ENCODE assay signal across 17 cellular contexts in the genomic region with DNA sequence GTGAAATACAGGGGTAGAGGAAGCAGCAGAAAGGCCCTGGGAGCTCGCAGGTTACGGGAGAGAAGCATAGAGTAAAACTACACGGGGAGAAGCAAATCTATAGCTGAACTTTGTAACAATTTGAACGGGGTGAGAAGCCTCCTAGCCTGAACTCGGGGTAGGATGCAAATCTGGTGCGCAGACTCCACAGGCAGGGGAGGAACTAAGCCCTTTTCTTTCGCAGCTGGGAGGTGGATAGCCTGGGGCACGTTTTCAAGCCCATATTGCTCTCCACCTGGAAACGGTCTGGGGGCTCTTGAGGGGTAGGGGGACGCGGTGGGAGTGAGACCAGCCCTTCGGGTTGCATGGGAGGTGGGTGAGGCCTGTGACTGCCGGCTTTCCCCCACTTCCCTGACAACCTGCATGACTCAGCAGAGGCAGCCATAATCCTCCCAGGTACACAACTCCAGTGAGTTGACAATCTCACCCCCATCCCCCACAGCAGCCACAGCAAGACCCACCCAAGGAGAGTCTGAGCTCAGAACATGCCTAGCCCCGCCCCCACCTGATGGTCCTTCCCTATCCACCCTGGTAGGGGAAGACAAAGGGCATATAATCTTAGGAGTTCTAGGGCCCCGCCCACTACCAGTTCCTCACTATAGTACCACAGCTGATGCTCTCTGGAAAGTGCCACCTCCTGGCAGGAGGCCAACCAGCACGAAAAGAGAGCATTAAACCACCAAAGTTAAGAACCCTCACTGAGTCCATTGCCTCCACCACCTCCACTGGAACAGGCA. TPM values are rescaled to one million over a fixed set of nuclear protein-coding genes. Genes with fewer than 3 reads are reported as not detected.
DNase-seq lines count a peak whose midpoint lies in the region; ATAC-seq and TF ChIP-seq lines count a peak whose summit lies in the region.
"Had no signal": no experiment of that assay in that cellular context is flagged by ENCODE, and none has a peak within 500 bp of the region (broad histone marks: within the 10 kb centered on the region; RNA-seq: fewer than 3 reads in every experiment).

No MANE protein-coding gene starts in this region.

- H3K4me1 ChIP-seq in stomach, result no peaks in the 10 kb centered on the region
- no peaks in the 10 kb centered on the region for H3K4me1 ChIP-seq in CD8-positive, alpha-beta T cell (ENCODE audit: insufficient read depth, low read length)
- H3K4me1 ChIP-seq: lower lobe of right lung had no signal

- H3K27me3 ChIP-seq in stomach, result no peaks in the 10 kb centered on the region
- H3K27me3 ChIP-seq in CD8-positive, alpha-beta T cell (ENCODE audit: insufficient read depth, low read length), result no peaks in the 10 kb centered on the region
- H3K27me3 ChIP-seq: ovary, SJSA1 had no signal

- 43 to 61% (median 48%) methylated on average over 15 to 16 of the region's 16 CpGs for WGBS in stomach, 5 donors

- H3K36me3 ChIP-seq in stomach, result no peaks in the 10 kb centered on the region
- H3K36me3 ChIP-seq in CD8-positive, alpha-beta T cell (ENCODE audit: insufficient read depth, low read length), result no peaks in the 10 kb centered on the region
- H3K36me3 ChIP-seq: lower lobe of right lung, ovary, SJSA1 had no signal

- H3K4me3 Mint-ChIP-seq in glutamatergic neuron (ENCODE audit: unreplicated experiment), result peak overlapping the region; percentile 42
- no peak overlapping the region for H3K4me3 Mint-ChIP-seq in CD8-positive, alpha-beta T cell
- H3K4me3 Mint-ChIP-seq: activated T-helper 17 cell treated with anti-CD3 and anti-CD28 coated beads, Interleukin-2, amount 50 U/mL, for 72 hours; stimulated activated effector memory CD8-positive, alpha-beta T cell treated with anti-CD3 and anti-CD28 coated beads, Interleukin-12 subunit alpha, Interleukin-12 subunit beta, amount 100 ng/mL, for 72 hours had no signal

- H3K9me3 ChIP-seq in stomach, result no peaks in the 10 kb centered on the region
- no peaks in the 10 kb centered on the region for H3K9me3 ChIP-seq in CD8-positive, alpha-beta T cell (ENCODE audit: low read length)
- H3K9me3 ChIP-seq: lower lobe of right lung, ovary, SJSA1 had no signal

- H3K9me3 Mint-ChIP-seq in glutamatergic neuron (ENCODE audit: unreplicated experiment), result peaks cover 3% of the 10 kb centered on the region
- no peaks in the 10 kb centered on the region for H3K9me3 Mint-ChIP-seq in CD8-positive, alpha-beta T cell
- H3K9me3 Mint-ChIP-seq: activated T-helper 17 cell treated with anti-CD3 and anti-CD28 coated beads, Interleukin-2, amount 50 U/mL, for 72 hours; stimulated activated effector memory CD8-positive, alpha-beta T cell treated with anti-CD3 and anti-CD28 coated beads, Interleukin-12 subunit alpha, Interleukin-12 subunit beta, amount 100 ng/mL, for 72 hours had no signal

- H3K36me3 Mint-ChIP-seq in glutamatergic neuron (ENCODE audit: unreplicated experiment), result no peaks in the 10 kb centered on the region
- H3K36me3 Mint-ChIP-seq in CD8-positive, alpha-beta T cell, result no peaks in the 10 kb centered on the region
- H3K36me3 Mint-ChIP-seq: stimulated activated effector memory CD8-positive, alpha-beta T cell treated with anti-CD3 and anti-CD28 coated beads, Interleukin-12 subunit alpha, Interleukin-12 subunit beta, amount 100 ng/mL, for 72 hours had no signal

- peaks cover 2% of the 10 kb centered on the region for H3K27me3 Mint-ChIP-seq in glutamatergic neuron (ENCODE audit: unreplicated experiment)
- H3K27me3 Mint-ChIP-seq in CD8-positive, alpha-beta T cell (ENCODE audit: low read depth), result no peaks in the 10 kb centered on the region

- TF ChIP-seq CTCF in glutamatergic neuron (IDR thresholded peaks at IDR 0.05; ENCODE audit: partially characterized antibody, unreplicated experiment) (no peak), stomach (IDR thresholded peaks at IDR 0.05) (no peak)
- TF ChIP-seq CTCF in CD8-positive, alpha-beta T cell (IDR thresholded peaks at IDR 0.05), result no peak

- H3K27ac Mint-ChIP-seq in glutamatergic neuron (ENCODE audit: unreplicated experiment), result no peak overlapping the region
- no peak overlapping the region for H3K27ac Mint-ChIP-seq in CD8-positive, alpha-beta T cell
- H3K27ac Mint-ChIP-seq: activated T-helper 17 cell treated with anti-CD3 and anti-CD28 coated beads, Interleukin-2, amount 50 U/mL, for 72 hours; stimulated activated effector memory CD8-positive, alpha-beta T cell treated with anti-CD3 and anti-CD28 coated beads, Interleukin-12 subunit alpha, Interleukin-12 subunit beta, amount 100 ng/mL, for 72 hours had no signal

- no peak for TF ChIP-seq EP300 in stomach (IDR thresholded peaks at IDR 0.05)

- intact Hi-C loops in stomach (cut with DNase I; ENCODE audit: low total_unique reads), result loop anchor here (10.0 kb wide), 1 partner anchor 53 kb away; no protein-coding TSS in a partner anchor
- intact Hi-C loops in CD8-positive, alpha-beta T cell (cut with DNase I, micrococcal nuclease), result no loop called here

- peak; percentile 9 for DNase-seq in activated CD4-positive, alpha-beta T cell treated with anti-CD3 and anti-CD28 coated beads for 48 hours
- no peak for DNase-seq in activated CD4-positive, alpha-beta T cell treated with anti-CD3 and anti-CD28 coated beads for 1 hour
- DNase-seq in NCI-H1436 treated with DMSO at 0.1 percent for 48 hours (lab: John Stamatoyannopoulos, UW) (peak; percentile 40), glutamatergic neuron (no peak), stomach (peak; percentile 51)
- DNase-seq in CD8-positive, alpha-beta T cell, result no peak
- DNase-seq: activated CD4-positive, CD25-positive, alpha-beta regulatory T cell; GDM1; lower lobe of right lung; NCI-H446; ovary had no signal

- H3K4me1 Mint-ChIP-seq in glutamatergic neuron (ENCODE audit: low read depth, unreplicated experiment), result peaks cover 5% of the 10 kb centered on the region
- peaks cover 3% of the 10 kb centered on the region for H3K4me1 Mint-ChIP-seq in CD8-positive, alpha-beta T cell (ENCODE audit: low read depth)
- H3K4me1 Mint-ChIP-seq: activated T-helper 17 cell treated with anti-CD3 and anti-CD28 coated beads, Interleukin-2, amount 50 U/mL, for 72 hours had no signal

- no peak for TF ChIP-seq POLR2A in stomach (IDR thresholded peaks at IDR 0.05)

- ATAC-seq in GM18868 (IDR thresholded peaks at IDR 0.05; ENCODE audit: unreplicated experiment) (no peak), GM19035 (IDR thresholded peaks at IDR 0.05; ENCODE audit: unreplicated experiment) (no peak)
- no peak for ATAC-seq in CD8-positive, alpha-beta T cell
- ATAC-seq: activated T-helper 17 cell treated with anti-CD3 and anti-CD28 coated beads, Interleukin-2, amount 50 U/mL, for 72 hours; lower lobe of right lung; stimulated activated effector memory CD8-positive, alpha-beta T cell treated with anti-CD3 and anti-CD28 coated beads, Interleukin-12 subunit alpha, Interleukin-12 subunit beta, amount 100 ng/mL, for 72 hours had no signal

- POLR2A ChIA-PET in CD8-positive, alpha-beta T cell (lab: Charles Lee), result no interaction called here

- CTCF ChIA-PET in CD8-positive, alpha-beta T cell (lab: Charles Lee), result no interaction called here

- no peak overlapping the region for H3K4me3 ChIP-seq in stomach
- no peak overlapping the region for H3K4me3 ChIP-seq in CD8-positive, alpha-beta T cell (ENCODE audit: low read depth, low read length)
- H3K4me3 ChIP-seq: lower lobe of right lung, ovary, SJSA1 had no signal

- no peak overlapping the region for H3K27ac ChIP-seq in stomach
- no peak overlapping the region for H3K27ac ChIP-seq in CD8-positive, alpha-beta T cell (ENCODE audit: low read depth, low read length)
- H3K27ac ChIP-seq: lower lobe of right lung, ovary, SJSA1 had no signal

RNA-seq across cellular contexts. Expression of a gene that starts 29.9 kb away (rescaled TPM):
- total RNA-seq in glutamatergic neuron (ENCODE audit: unreplicated experiment) (0.17 TPM), stomach (10 to 100 TPM in 3 of 5 donors, 1 to 10 TPM in 2; 2.9 to 29.0 (median 10.1) TPM)
- 1 to 10 TPM in 2 of 3 donors, under 1 TPM in 1; 0.73 to 6.0 (median 2.0) TPM for polyA plus RNA-seq in stomach
- not detected for total RNA-seq in CD8-positive, alpha-beta T cell
- total RNA-seq: activated T-helper 17 cell treated with anti-CD3 and anti-CD28 coated beads, Interleukin-2, amount 50 U/mL, for 72 hours; LHCN-M2; SJSA1 had no signal

Comparison
In these comparisons a context has a peak if more than half of its experiments do, and no peak if none do; other contexts are left out.
1. DNase-seq: peak in activated CD4-positive, alpha-beta T cell treated with anti-CD3 and anti-CD28 coated beads for 48 hours (single experiment), NCI-H1436 treated with DMSO at 0.1 percent for 48 hours (single experiment) and stomach (single experiment); none in activated CD4-positive, alpha-beta T cell treated with anti-CD3 and anti-CD28 coated beads for 1 hour (single experiment), glutamatergic neuron (single experiment) and CD8-positive, alpha-beta T cell (0 of 7).